Comparison of ENCODE assay signal across 18 cellular contexts in genomic region chr1:160541622-160542302, GRCh38. TPM values are rescaled to one million over a fixed set of nuclear protein-coding genes. Genes with fewer than 3 reads are reported as not detected.
DNase-seq lines count a peak whose midpoint lies in the region; ATAC-seq and TF ChIP-seq lines count a peak whose summit lies in the region.
"Had no signal": no experiment of that assay in that cellular context is flagged by ENCODE, and none has a peak within 500 bp of the region (broad histone marks: within the 10 kb centered on the region; RNA-seq: fewer than 3 reads in every experiment).

No MANE protein-coding gene starts in this region.

- H3K27ac ChIP-seq in Karpas-422 (ENCODE audit: low read length) = peak overlapping the region; percentile 93
- H3K27ac ChIP-seq in body of pancreas = peak overlapping the region; percentile 50 to 86 (median 79)
- H3K27ac ChIP-seq in suprapubic skin = no peak overlapping the region
- H3K27ac ChIP-seq: sigmoid colon, tibial artery, VCaP had no signal

- TF ChIP-seq EP300 in suprapubic skin (IDR thresholded peaks at IDR 0.05) = no peak

- DNase-seq in Caki2 (ENCODE audit: low read depth) (peak; percentile 39), Karpas-422 (no peak), body of pancreas (no peak), naive B cell (no peak), suprapubic skin (ENCODE audit: low spot score in 2 of 2) (no peak), cerebellar cortex (ENCODE audit: low spot score) (no peak), DMS153 treated with DMSO at 0.1 percent for 48 hours (lab: John Stamatoyannopoulos, UW; ENCODE audit: unreplicated experiment) (no peak)
- DNase-seq: Caco-2, cerebellar nuclear complex, NCI-H1092, NCI-H526, SHP77 treated with DMSO at 0.1 percent for 48 hours, sigmoid colon, tibial artery had no signal

- peaks cover 48 to 67% (median 63%) of the 10 kb centered on the region in 3 donors for H3K4me1 Mint-ChIP-seq in naive B cell
- H3K4me1 Mint-ChIP-seq: GM23338 had no signal

- 5 to 13% methylated on average over 1 of the region's 1 CpG for WGBS in body of pancreas, 2 donors
- WGBS in suprapubic skin = 65% methylated on average over 1 of the region's 1 CpG

- H3K27me3 ChIP-seq in Karpas-422 (ENCODE audit: low read length) = no peaks in the 10 kb centered on the region
- no peaks in the 10 kb centered on the region for H3K27me3 ChIP-seq in body of pancreas
- H3K27me3 ChIP-seq in suprapubic skin = no peaks in the 10 kb centered on the region
- H3K27me3 ChIP-seq: sigmoid colon, tibial artery had no signal

- TF ChIP-seq POLR2A in body of pancreas (IDR thresholded peaks at IDR 0.05) = no peak
- no peak for TF ChIP-seq POLR2A in suprapubic skin (IDR thresholded peaks at IDR 0.05)

- H3K9ac ChIP-seq in Karpas-422 (ENCODE audit: low read length) = no peak overlapping the region

- no peak overlapping the region for H2AFZ ChIP-seq in Karpas-422 (ENCODE audit: low read length)
- H2AFZ ChIP-seq: GM23338 had no signal

- peaks cover 55% of the 10 kb centered on the region for H3K4me1 ChIP-seq in Karpas-422 (ENCODE audit: low read length)
- H3K4me1 ChIP-seq in body of pancreas = peaks cover 80% of the 10 kb centered on the region
- H3K4me1 ChIP-seq in suprapubic skin = no peaks in the 10 kb centered on the region
- H3K4me1 ChIP-seq: sigmoid colon, tibial artery had no signal

- H3K4me2 ChIP-seq in Karpas-422 (ENCODE audit: low read depth, low read length, poor library complexity, severe bottlenecking) = no peak overlapping the region
- H3K4me2 ChIP-seq: GM23338 had no signal

- no peak for ATAC-seq in body of pancreas
- ATAC-seq in naive B cell (ENCODE audit: low read depth in 2 of 2) = no peak
- no peak for ATAC-seq in GM21423 (IDR thresholded peaks at IDR 0.05; ENCODE audit: unreplicated experiment)
- ATAC-seq: GM23338 had no signal

- H3K9me2 ChIP-seq in Karpas-422 (replicated peaks; ENCODE audit: insufficient read depth, low read length) = no peaks in the 10 kb centered on the region

- H4K20me1 ChIP-seq in Karpas-422 (ENCODE audit: insufficient read depth, low read depth, low read length) = no peaks in the 10 kb centered on the region

- no peaks in the 10 kb centered on the region for H3K27me3 Mint-ChIP-seq in naive B cell

- no peaks in the 10 kb centered on the region for H3K9me3 Mint-ChIP-seq in naive B cell
- H3K9me3 Mint-ChIP-seq: GM23338 had no signal

- H3K27ac Mint-ChIP-seq in naive B cell = peak overlapping the region; percentile 26 to 96 (median 80)
- H3K27ac Mint-ChIP-seq: GM23338 had no signal

- H3K4me3 ChIP-seq in Karpas-422 (ENCODE audit: low read length) (no peak overlapping the region), body of pancreas (no peak overlapping the region), suprapubic skin (no peak overlapping the region)
- H3K4me3 ChIP-seq: GM23338, sigmoid colon, tibial artery had no signal

- intact Hi-C loops in body of pancreas (cut with DNase I) = no loop called here

- peaks cover 6 to 11% of the 10 kb centered on the region in 2 donors for H3K36me3 Mint-ChIP-seq in naive B cell

- peak overlapping the region in 1 of 8 donors; percentile 82 for H3K4me3 Mint-ChIP-seq in naive B cell
- H3K4me3 Mint-ChIP-seq: GM23338 had no signal

- TF ChIP-seq CTCF in body of pancreas (IDR thresholded peaks at IDR 0.05) (no peak), suprapubic skin (IDR thresholded peaks at IDR 0.05) (no peak)

- H3K9me3 ChIP-seq in Karpas-422 (ENCODE audit: low read length) (no peaks in the 10 kb centered on the region), body of pancreas (no peaks in the 10 kb centered on the region), suprapubic skin (no peaks in the 10 kb centered on the region)
- H3K9me3 ChIP-seq: tibial artery had no signal

- no peaks in the 10 kb centered on the region for H3K79me2 ChIP-seq in Karpas-422 (ENCODE audit: low read length)

- no peaks in the 10 kb centered on the region for H3K36me3 ChIP-seq in Karpas-422 (ENCODE audit: insufficient read depth, low read length)
- H3K36me3 ChIP-seq in body of pancreas (replicated peaks in 1 of 2; ENCODE audit: insufficient read depth in 1 of 2, low read depth in 2 of 2) = no peaks in the 10 kb centered on the region
- H3K36me3 ChIP-seq in suprapubic skin = no peaks in the 10 kb centered on the region
- H3K36me3 ChIP-seq: sigmoid colon, tibial artery had no signal

- in situ Hi-C loops in Caki2 (cut with HindIII; ENCODE audit: low pct_unique_long_range_greater_than_20kb, low sequenced_read_pairs) = no loop called here

RNA-seq across cellular contexts. Expression of gene SLAMF6, which starts 18.7 kb away (rescaled TPM):
- total RNA-seq in Caki2 (2014; rRNA removed; shearing (Covaris generic); ENCODE audit: low replicate concordance) = not detected in 2 replicates
- 19.3 and 66.0 TPM in 2 replicates for total RNA-seq in Karpas-422 (2014; rRNA removed; shearing (Covaris generic); ENCODE audit: low replicate concordance)
- total RNA-seq in body of pancreas = under 1 TPM; 0.52 to 0.99 TPM
- 100 to 1,000 TPM; 164 to 256 (median 194) TPM for polyA plus RNA-seq in naive B cell (ENCODE audit: low read depth in 6 of 6)
- 1 to 10 TPM in 1 of 4 donors, under 1 TPM in 1, not detected in 2; 0.80 to 1.0 TPM for total RNA-seq in suprapubic skin
- total RNA-seq: Caco-2, fibroblast of lung, GM23338 had no signal
- polyA plus RNA-seq: fibroblast of lung, GM23338 had no signal

RNA-seq across cellular contexts. Expression of gene CD84, which starts 37.5 kb away (rescaled TPM):
- not detected in 2 replicates for total RNA-seq in Caki2 (2014; rRNA removed; shearing (Covaris generic); ENCODE audit: low replicate concordance)
- 14.4 and 29.4 TPM in 2 replicates for total RNA-seq in Karpas-422 (2014; rRNA removed; shearing (Covaris generic); ENCODE audit: low replicate concordance)
- total RNA-seq in body of pancreas (1 to 10 TPM; 3.0 to 7.0 TPM), suprapubic skin (1 to 10 TPM; 1.2 to 9.0 (median 2.3) TPM)
- 10 to 100 TPM in 5 of 6 donors, 1 to 10 TPM in 1; 8.5 to 20.6 (median 13.1) TPM for polyA plus RNA-seq in naive B cell (ENCODE audit: low read depth in 6 of 6)
- total RNA-seq: Caco-2, fibroblast of lung, GM23338 had no signal
- polyA plus RNA-seq: fibroblast of lung, GM23338 had no signal

Comparison
In these comparisons a context has a peak if more than half of its experiments do, and no peak if none do; other contexts are left out.
1. RNA of gene SLAMF6, which starts 18.7 kb away (total RNA-seq): 19.3 to 66.0 TPM in Karpas-422; 0.52 to 0.99 TPM in body of pancreas, 0.80 to 1.0 TPM in suprapubic skin and not detected in Caki2; every median in the first group is over 10 times any median in the second.